3 cellular contexts compared by ENCODE assay signal in genomic region chr12:126228936-126229335, GRCh38.
"Had no signal": no experiment of that assay in that cellular context is flagged by ENCODE, and none has a peak within 500 bp of the region (broad histone marks: within the 10 kb centered on the region; RNA-seq: fewer than 3 reads in every experiment).

No MANE protein-coding gene starts in this region.

- DNase-seq: GDM1, GF-D8 had no signal

- ATAC-seq: GM12878 had no signal
